In the genomic region with DNA sequence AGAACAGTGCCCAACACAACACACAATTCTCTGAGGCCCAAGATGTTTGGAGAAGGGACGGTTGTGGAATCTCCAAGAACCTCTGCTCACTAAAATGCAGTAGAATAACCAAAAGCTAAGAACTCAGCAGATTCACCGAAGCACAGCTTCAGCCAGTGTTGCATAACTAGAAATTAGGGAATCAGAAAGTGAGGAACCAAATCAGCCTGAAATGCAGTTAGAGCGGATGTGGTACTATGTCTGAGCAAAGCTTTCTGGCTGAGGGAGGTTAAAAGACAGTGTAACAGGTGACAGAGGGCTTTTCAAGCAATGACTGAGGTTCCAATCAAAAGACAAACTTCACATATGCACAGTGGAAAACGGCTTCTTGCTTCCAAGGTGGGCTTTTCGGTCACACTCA, we compare ENCODE assay signal across 15 cellular contexts.
"Had no signal": no experiment of that assay in that cellular context is flagged by ENCODE, and none has a peak within 500 bp of the region (broad histone marks: within the 10 kb centered on the region; RNA-seq: fewer than 3 reads in every experiment).

No MANE protein-coding gene starts in this region.

- H3K27ac ChIP-seq: ascending aorta, breast epithelium, epithelial cell of prostate, neutrophil, parathyroid adenoma had no signal

- H3K36me3 ChIP-seq: ascending aorta, breast epithelium, neutrophil had no signal

- FAIRE-seq: keratinocyte had no signal

- H3K27me3 ChIP-seq: ascending aorta, breast epithelium had no signal

- ATAC-seq: left lobe of liver; natural killer cell; stimulated activated naive B cell treated with anti-CD40 and anti-IgM and Interleukin-4, amounts not matched to agents 10 μg/mL and 1 μg/mL and 100 μg/mL, for 72 hours had no signal

- DNase-seq: activated CD4-positive, CD25-positive, alpha-beta regulatory T cell treated with anti-CD3 and anti-CD28 coated beads, Interleukin-2, amount 50 U/mL, for 72 hours; activated naive CD4-positive, alpha-beta T cell treated with Interleukin-2 at 50 U/mL for 16 hours; hippocampal formation; natural killer cell; stimulated activated CD4-positive, alpha-beta T cell treated with anti-CD3 and anti-CD28 coated beads, Interleukin-4, amount 100 ng/mL, for 1 hour; stimulated activated naive B cell treated with anti-CD40 and anti-IgM and Interleukin-4, amounts not matched to agents 10 μg/mL and 1 μg/mL and 100 μg/mL, for 72 hours; T1000; trophoblast cell had no signal

- H3K9me3 ChIP-seq: ascending aorta, breast epithelium, neutrophil had no signal

- H3K4me3 ChIP-seq: ascending aorta, breast epithelium had no signal

- H3K4me1 ChIP-seq: ascending aorta, breast epithelium, parathyroid adenoma had no signal
